19 cellular contexts compared by ENCODE assay signal in the genomic region with DNA sequence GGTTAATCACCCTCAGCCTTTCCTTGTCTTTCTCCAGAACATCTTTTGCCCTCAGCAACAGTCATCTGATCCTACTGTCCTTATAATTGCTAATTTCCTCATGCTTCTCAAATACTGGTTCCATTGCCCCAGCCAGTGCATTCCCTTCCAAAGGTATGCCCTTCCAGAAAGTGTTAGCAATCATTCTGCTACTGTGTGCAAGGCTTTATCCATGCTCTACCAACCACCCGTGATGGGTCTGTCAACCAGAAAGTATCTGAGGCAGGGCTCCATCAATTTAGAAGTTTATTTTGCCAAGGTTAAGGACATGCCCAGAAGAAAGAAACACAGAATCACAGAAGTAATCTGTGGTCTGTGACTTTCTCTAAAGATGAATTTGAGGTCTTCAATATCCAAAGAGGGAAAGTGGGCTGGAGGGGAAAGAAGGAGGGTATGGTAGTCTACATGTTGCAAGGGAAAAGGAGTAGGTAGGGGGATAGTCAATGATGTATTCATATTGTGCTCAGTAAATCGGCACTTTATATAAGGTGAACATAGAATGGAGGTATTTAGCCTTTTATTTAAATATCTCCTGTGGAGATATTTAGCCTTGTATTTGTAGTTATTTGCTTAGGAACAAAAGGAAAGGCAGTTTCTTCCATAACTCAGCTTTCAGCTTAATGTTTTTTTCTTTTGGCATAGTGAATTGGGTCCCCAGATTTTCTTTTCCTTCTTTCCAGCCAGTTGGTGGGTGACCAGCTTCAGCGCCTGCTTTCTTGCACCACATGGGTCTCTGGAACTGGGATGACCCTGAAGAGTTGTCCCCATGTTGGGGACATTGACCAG. TPM values are rescaled to one million over a fixed set of nuclear protein-coding genes. Genes with fewer than 3 reads are reported as not detected.
DNase-seq lines count a peak whose midpoint lies in the region; ATAC-seq and TF ChIP-seq lines count a peak whose summit lies in the region.
"Had no signal": no experiment of that assay in that cellular context is flagged by ENCODE, and none has a peak within 500 bp of the region (broad histone marks: within the 10 kb centered on the region; RNA-seq: fewer than 3 reads in every experiment).

No MANE protein-coding gene starts in this region.

- no peak for ATAC-seq in CD4-positive, CD25-positive, alpha-beta regulatory T cell (ENCODE audit: low read depth in 2 of 2)
- ATAC-seq in CD8-positive, alpha-beta T cell: no peak
- ATAC-seq: T-cell had no signal

- TF ChIP-seq CTCF in epithelial cell of proximal tubule (conservative IDR thresholded peaks at IDR 0.05; ENCODE audit: low read depth, low read length) (no peak), esophagus squamous epithelium (IDR thresholded peaks at IDR 0.05) (no peak)
- no peak for TF ChIP-seq CTCF in CD8-positive, alpha-beta T cell (IDR thresholded peaks at IDR 0.05)

- no peak overlapping the region for H3K27ac ChIP-seq in CD4-positive, CD25-positive, alpha-beta regulatory T cell (ENCODE audit: insufficient read depth, low read length, poor library complexity, severe bottlenecking)
- H3K27ac ChIP-seq in HUES6 (ENCODE audit: low read depth, low read length) (peak overlapping the region; percentile 72), esophagus squamous epithelium (no peak overlapping the region)
- no peak overlapping the region for H3K27ac ChIP-seq in CD8-positive, alpha-beta T cell (ENCODE audit: low read depth, low read length)

- peak overlapping the region in 2 of 3 donors; percentile 12 to 48 for H3K27ac Mint-ChIP-seq in CD4-positive, CD25-positive, alpha-beta regulatory T cell
- no peak overlapping the region for H3K27ac Mint-ChIP-seq in CD8-positive, alpha-beta T cell
- H3K27ac Mint-ChIP-seq: T-cell had no signal

- POLR2A ChIA-PET in CD8-positive, alpha-beta T cell (lab: Charles Lee): no interaction called here

- 87 to 96% methylated on average over 3 of the region's 3 CpGs for WGBS in esophagus squamous epithelium, 2 donors

- peak overlapping the region; percentile 57 for H3K9ac ChIP-seq in HUES6 (ENCODE audit: low read length)

- peaks cover under 1% of the 10 kb centered on the region for H3K4me1 ChIP-seq in CD4-positive, CD25-positive, alpha-beta regulatory T cell (ENCODE audit: control insufficient read depth, insufficient read depth, low read length, poor library complexity, severe bottlenecking)
- H3K4me1 ChIP-seq in HUES6 (ENCODE audit: control insufficient read depth, insufficient read depth, low read length): peaks cover 39% of the 10 kb centered on the region
- peaks cover 6% of the 10 kb centered on the region for H3K4me1 ChIP-seq in neuron (ENCODE audit: insufficient read depth, low read length)
- peaks cover 4% of the 10 kb centered on the region for H3K4me1 ChIP-seq in CD8-positive, alpha-beta T cell (ENCODE audit: insufficient read depth, low read length)
- H3K4me1 ChIP-seq in esophagus squamous epithelium: peaks cover 0 to 33% (median 0%) of the 10 kb centered on the region in 3 donors

- H3K36me3 ChIP-seq in CD4-positive, CD25-positive, alpha-beta regulatory T cell (ENCODE audit: control insufficient read depth, insufficient read depth, low read length): no peaks in the 10 kb centered on the region
- no peaks in the 10 kb centered on the region for H3K36me3 ChIP-seq in HUES6 (ENCODE audit: control insufficient read depth, insufficient read depth, low read length)
- no peaks in the 10 kb centered on the region for H3K36me3 ChIP-seq in neuron (ENCODE audit: insufficient read depth, low read length)
- no peaks in the 10 kb centered on the region for H3K36me3 ChIP-seq in CD8-positive, alpha-beta T cell (ENCODE audit: insufficient read depth, low read length)
- H3K36me3 ChIP-seq in esophagus squamous epithelium: no peaks in the 10 kb centered on the region

- no peaks in the 10 kb centered on the region for H3K27me3 Mint-ChIP-seq in CD4-positive, CD25-positive, alpha-beta regulatory T cell
- no peaks in the 10 kb centered on the region for H3K27me3 Mint-ChIP-seq in CD8-positive, alpha-beta T cell (ENCODE audit: low read depth)
- H3K27me3 Mint-ChIP-seq: naive B cell, T-cell had no signal

- H3K9me3 ChIP-seq in CD4-positive, CD25-positive, alpha-beta regulatory T cell (ENCODE audit: control insufficient read depth in 2 of 2, low read length in 2 of 2): no peaks in the 10 kb centered on the region
- no peaks in the 10 kb centered on the region for H3K9me3 ChIP-seq in HUES6 (ENCODE audit: control insufficient read depth, insufficient read depth, low read depth, low read length)
- H3K9me3 ChIP-seq in neuron (ENCODE audit: low read length): no peaks in the 10 kb centered on the region
- H3K9me3 ChIP-seq in CD8-positive, alpha-beta T cell (ENCODE audit: low read length): no peaks in the 10 kb centered on the region
- H3K9me3 ChIP-seq in esophagus squamous epithelium: no peaks in the 10 kb centered on the region

- CTCF ChIA-PET in CD8-positive, alpha-beta T cell (lab: Charles Lee): interaction anchor here (1.2 to 1.3 kb wide), 2 partner anchors 14 to 36 kb away, joined by 3 read pairs; partner anchors contain the start of gene PAQR8

- no peak for TF ChIP-seq POLR2A in esophagus squamous epithelium (IDR thresholded peaks at IDR 0.05)

- H2AFZ ChIP-seq in neuron (ENCODE audit: low read depth, low read length): peak overlapping the region; percentile 65

- no peaks in the 10 kb centered on the region for H3K36me3 Mint-ChIP-seq in CD4-positive, CD25-positive, alpha-beta regulatory T cell
- no peaks in the 10 kb centered on the region for H3K36me3 Mint-ChIP-seq in CD8-positive, alpha-beta T cell
- H3K36me3 Mint-ChIP-seq: naive B cell, T-cell had no signal

- DNase-seq in CD4-positive, CD25-positive, alpha-beta regulatory T cell: no peak
- DNase-seq in epithelial cell of proximal tubule (ENCODE audit: low read depth) (peak; percentile 56), NCI-H446 (lab: John Stamatoyannopoulos, UW) (no peak), esophagus squamous epithelium (lab: John Stamatoyannopoulos, UW) (no peak)
- DNase-seq in activated CD4-positive, alpha-beta T cell treated with anti-CD3 and anti-CD28 coated beads for 4 hours: no peak
- DNase-seq in CD8-positive, alpha-beta T cell: no peak
- DNase-seq: activated naive CD4-positive, alpha-beta T cell treated with Interleukin-2 at 50 U/mL for 16 hours; activated T-cell treated with anti-CD3 and anti-CD28 coated beads, Interleukin-2, amount 50 U/mL, for 1 hour; head of caudate nucleus; naive B cell; NCI-H1092; NCI-H2029 treated with DMSO at 0.1 percent for 48 hours; NCI-H510A treated with DMSO at 0.1 percent for 48 hours; OCI-M1; SIG-M5; stimulated activated CD8-positive, alpha-beta memory T cell treated with anti-CD3 and anti-CD28 coated beads, Interleukin-4, amount 100 ng/mL, for 48 hours; T-cell had no signal

- intact Hi-C loops in CD8-positive, alpha-beta T cell (cut with DNase I, micrococcal nuclease): no loop called here
- intact Hi-C loops in esophagus squamous epithelium (cut with DNase I): no loop called here

- H3K4me3 ChIP-seq in CD4-positive, CD25-positive, alpha-beta regulatory T cell (ENCODE audit: low read depth, low read length): no peak overlapping the region
- H3K4me3 ChIP-seq in HUES6 (ENCODE audit: low read depth, low read length) (peak overlapping the region; percentile 31), epithelial cell of proximal tubule (ENCODE audit: low read depth, low read length) (no peak overlapping the region), neuron (ENCODE audit: low read length) (no peak overlapping the region), esophagus squamous epithelium (no peak overlapping the region)
- H3K4me3 ChIP-seq in CD8-positive, alpha-beta T cell (ENCODE audit: low read depth, low read length): no peak overlapping the region

- H3K4me3 Mint-ChIP-seq in CD4-positive, CD25-positive, alpha-beta regulatory T cell: no peak overlapping the region
- H3K4me3 Mint-ChIP-seq in CD8-positive, alpha-beta T cell: no peak overlapping the region
- H3K4me3 Mint-ChIP-seq: naive B cell, T-cell had no signal

- no peaks in the 10 kb centered on the region for H3K27me3 ChIP-seq in CD4-positive, CD25-positive, alpha-beta regulatory T cell (ENCODE audit: control insufficient read depth, insufficient read depth, low read length)
- H3K27me3 ChIP-seq in HUES6 (ENCODE audit: control insufficient read depth, insufficient read depth, low read length) (no peaks in the 10 kb centered on the region), neuron (ENCODE audit: insufficient read depth, low read length) (no peaks in the 10 kb centered on the region), esophagus squamous epithelium (no peaks in the 10 kb centered on the region)
- no peaks in the 10 kb centered on the region for H3K27me3 ChIP-seq in CD8-positive, alpha-beta T cell (ENCODE audit: insufficient read depth, low read length)

- peaks cover 0 to 15% (median 3%) of the 10 kb centered on the region in 4 donors for H3K4me1 Mint-ChIP-seq in CD4-positive, CD25-positive, alpha-beta regulatory T cell
- peaks cover 11% of the 10 kb centered on the region for H3K4me1 Mint-ChIP-seq in CD8-positive, alpha-beta T cell (ENCODE audit: low read depth)

- peaks cover 0 to 1% (median 0%) of the 10 kb centered on the region in 7 donors for H3K9me3 Mint-ChIP-seq in CD4-positive, CD25-positive, alpha-beta regulatory T cell
- no peaks in the 10 kb centered on the region for H3K9me3 Mint-ChIP-seq in CD8-positive, alpha-beta T cell
- H3K9me3 Mint-ChIP-seq: T-cell had no signal

RNA-seq across cellular contexts. Expression of gene PAQR8, which starts 35.2 kb away (rescaled TPM):
- total RNA-seq in CD4-positive, CD25-positive, alpha-beta regulatory T cell: 5.4 TPM
- 10 to 100 TPM in 3 of 4 donors, 1 to 10 TPM in 1; 8.6 to 18.5 (median 15.5) TPM for polyA plus RNA-seq in CD4-positive, CD25-positive, alpha-beta regulatory T cell
- total RNA-seq in epithelial cell of proximal tubule (6.7 and 8.2 TPM in 2 replicates), esophagus squamous epithelium (10 to 100 TPM in 3 of 4 donors, 1 to 10 TPM in 1; 1.7 to 22.5 (median 11.5) TPM)
- total RNA-seq in CD8-positive, alpha-beta T cell: 1 to 10 TPM; 1.8 to 2.2 TPM

RNA-seq across cellular contexts. Expression of gene MCM3, which starts 42.2 kb away (rescaled TPM):
- total RNA-seq in CD4-positive, CD25-positive, alpha-beta regulatory T cell: 24.5 TPM
- 10 to 100 TPM; 60.6 to 67.8 (median 62.0) TPM for polyA plus RNA-seq in CD4-positive, CD25-positive, alpha-beta regulatory T cell
- total RNA-seq in epithelial cell of proximal tubule (137 and 175 TPM in 2 replicates), esophagus squamous epithelium (10 to 100 TPM; 37.5 to 70.3 (median 47.7) TPM)
- total RNA-seq in CD8-positive, alpha-beta T cell: 1 to 10 TPM; 6.2 to 6.8 TPM
